27 cellular contexts compared by ENCODE assay signal in the genomic region with DNA sequence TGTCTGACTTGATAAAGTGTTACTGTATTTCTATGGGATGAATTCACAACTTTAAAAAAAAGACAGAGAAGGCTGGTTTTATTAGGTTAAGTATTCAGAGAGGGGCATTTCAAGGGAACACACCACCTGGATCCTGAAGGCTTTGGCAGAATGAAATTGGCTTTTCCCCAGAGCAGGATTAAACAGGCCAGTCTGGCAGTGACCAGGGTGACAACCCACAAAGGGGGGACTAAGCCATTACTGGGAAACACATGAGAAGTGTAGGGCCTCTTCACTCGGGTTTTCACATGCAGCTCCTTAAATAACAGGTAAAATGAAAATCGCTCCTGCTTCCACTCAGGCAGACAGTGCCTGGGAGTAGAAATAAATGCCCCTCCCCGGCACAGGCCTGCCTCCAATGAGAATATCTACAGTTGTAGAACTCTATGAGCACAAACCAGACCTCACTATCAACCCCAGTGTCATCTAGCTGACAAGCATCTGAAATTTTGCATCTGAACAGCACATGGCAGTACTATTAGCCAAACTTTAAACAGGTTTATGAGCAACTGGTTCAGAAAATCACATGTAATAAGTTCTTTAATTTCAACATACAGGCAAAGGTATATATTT.
DNase-seq lines count a peak whose midpoint lies in the region; TF ChIP-seq lines count a peak whose summit lies in the region.
"Had no signal": no experiment of that assay in that cellular context is flagged by ENCODE, and none has a peak within 500 bp of the region (broad histone marks: within the 10 kb centered on the region; RNA-seq: fewer than 3 reads in every experiment).

No MANE protein-coding gene starts in this region.

- H3K9me3 ChIP-seq in cardiac muscle cell (ENCODE audit: low read depth) (no peaks in the 10 kb centered on the region), right atrium auricular region (no peaks in the 10 kb centered on the region), SJCRH30 (replicated peaks) (peaks cover 7% of the 10 kb centered on the region; the same call in 1 of the 2 replicates)
- H3K9me3 ChIP-seq: adrenal gland, colonic mucosa, stomach, uterus had no signal

- intact Hi-C loops in dendritic cell treated with granulocyte-macrophage colony-stimulating factor and Interleukin-4, amounts not matched to agents 40 ng/mL and 50 ng/mL, for 4 days (cut with micrococcal nuclease): no loop called here

- H3K27me3 ChIP-seq in cardiac muscle cell (no peaks in the 10 kb centered on the region), right atrium auricular region (no peaks in the 10 kb centered on the region), SJCRH30 (no peaks in the 10 kb centered on the region)
- H3K27me3 ChIP-seq: adrenal gland, colonic mucosa, stomach, uterus had no signal

- H3K4me1 ChIP-seq in cardiac muscle cell (ENCODE audit: low read depth) (peaks cover 16% of the 10 kb centered on the region), right atrium auricular region (peaks cover 0 to 9% of the 10 kb centered on the region in 2 donors), SJCRH30 (no peaks in the 10 kb centered on the region)
- H3K4me1 ChIP-seq: colonic mucosa had no signal

- TF ChIP-seq CTCF in cardiac muscle cell (IDR thresholded peaks at IDR 0.05; ENCODE audit: low read depth, low read length): no peak
- no peak for TF ChIP-seq CTCF in right atrium auricular region (IDR thresholded peaks at IDR 0.05)

- no peaks in the 10 kb centered on the region for H3K36me3 Mint-ChIP-seq in dendritic cell treated with granulocyte-macrophage colony-stimulating factor and Interleukin-4, amounts not matched to agents 40 ng/mL and 50 ng/mL, for 4 days (ENCODE audit: low read depth)

- peaks cover 38% of the 10 kb centered on the region for H3K4me1 Mint-ChIP-seq in dendritic cell treated with granulocyte-macrophage colony-stimulating factor and Interleukin-4, amounts not matched to agents 40 ng/mL and 50 ng/mL, for 4 days (ENCODE audit: low read depth)

- H3K36me3 ChIP-seq in cardiac muscle cell (peaks cover 11% of the 10 kb centered on the region), right atrium auricular region (no peaks in the 10 kb centered on the region), SJCRH30 (peaks cover 14% of the 10 kb centered on the region)
- H3K36me3 ChIP-seq: adrenal gland, colonic mucosa, uterus had no signal

- H3K27ac ChIP-seq in cardiac muscle cell (peak overlapping the region; percentile 81), right atrium auricular region (no peak overlapping the region), SJCRH30 (no peak overlapping the region)
- H3K27ac ChIP-seq: colonic mucosa, epithelial cell of prostate, KMS-11, stomach, uterus had no signal

- H3K4me3 ChIP-seq in cardiac muscle cell (no peak overlapping the region), right atrium auricular region (no peak overlapping the region), SJCRH30 (no peak overlapping the region)
- H3K4me3 ChIP-seq: adrenal gland, colonic mucosa, stomach, uterus had no signal

- no peaks in the 10 kb centered on the region for H3K9me3 Mint-ChIP-seq in dendritic cell treated with granulocyte-macrophage colony-stimulating factor and Interleukin-4, amounts not matched to agents 40 ng/mL and 50 ng/mL, for 4 days
- H3K9me3 Mint-ChIP-seq: activated naive CD4-positive, alpha-beta T cell treated with anti-CD3 and anti-CD28 coated beads for 36 hours; HFFc6 had no signal

- H3K4me3 Mint-ChIP-seq in dendritic cell treated with granulocyte-macrophage colony-stimulating factor and Interleukin-4, amounts not matched to agents 40 ng/mL and 50 ng/mL, for 4 days: no peak overlapping the region
- H3K4me3 Mint-ChIP-seq: activated CD8-positive, alpha-beta T cell treated with anti-CD3 and anti-CD28 coated beads, Interleukin-2, amount 10 ng/mL, durations not matched to agents 7 days and 5 days; activated naive CD4-positive, alpha-beta T cell treated with anti-CD3 and anti-CD28 coated beads for 36 hours; CD4-positive, alpha-beta T cell; HFFc6 had no signal

- DNase-seq in cardiac muscle cell (ENCODE audit: low read depth in 1 of 2, low spot score in 1 of 2): no peak
- no peak for DNase-seq in right atrium auricular region (ENCODE audit: low spot score)
- peak; percentile 26 for DNase-seq in SK-N-DZ (ENCODE audit: low spot score)
- DNase-seq in NCI-H1048 (lab: John Stamatoyannopoulos, UW): no peak
- no peak for DNase-seq in glomerular visceral epithelial cell (ENCODE audit: extremely low spot score)
- DNase-seq in SJCRH30: no peak
- no peak for DNase-seq in NCI-H1694 treated with DMSO at 0.1 percent for 48 hours (lab: John Stamatoyannopoulos, UW)
- DNase-seq: activated CD8-positive, alpha-beta T cell treated with anti-CD3 and anti-CD28 coated beads, Interleukin-2, amount 10 ng/mL, durations not matched to agents 7 days and 5 days; activated naive CD4-positive, alpha-beta T cell treated with anti-CD3 and anti-CD28 coated beads for 36 hours; AML-193; CD4-positive, alpha-beta T cell; colonic mucosa; effector CD8-positive, alpha-beta T cell; HFFc6; hypothalamus; NCI-H1436; NCI-H2081 treated with DMSO at 0.1 percent for 48 hours; NCI-H446 treated with DMSO at 0.1 percent for 48 hours; NK-92 treated with Interleukin-12 subunit alpha and Interleukin-12 subunit beta, amount 100 ng/mL, for 24 hours; PC-3; stimulated activated CD4-positive, alpha-beta T cell treated with anti-CD3 and anti-CD28 coated beads, Interleukin-2, amount 100 ng/mL, for 48 hours; stomach; uterus had no signal

- peak overlapping the region; percentile 34 for H3K27ac Mint-ChIP-seq in dendritic cell treated with granulocyte-macrophage colony-stimulating factor and Interleukin-4, amounts not matched to agents 40 ng/mL and 50 ng/mL, for 4 days
- H3K27ac Mint-ChIP-seq: activated CD8-positive, alpha-beta T cell treated with anti-CD3 and anti-CD28 coated beads, Interleukin-2, amount 10 ng/mL, durations not matched to agents 7 days and 5 days; activated naive CD4-positive, alpha-beta T cell treated with anti-CD3 and anti-CD28 coated beads for 36 hours; CD4-positive, alpha-beta T cell; HFFc6 had no signal

- H3K27me3 Mint-ChIP-seq in dendritic cell treated with granulocyte-macrophage colony-stimulating factor and Interleukin-4, amounts not matched to agents 40 ng/mL and 50 ng/mL, for 4 days: no peaks in the 10 kb centered on the region
